12 cellular contexts compared by ENCODE assay signal in the genomic region with DNA sequence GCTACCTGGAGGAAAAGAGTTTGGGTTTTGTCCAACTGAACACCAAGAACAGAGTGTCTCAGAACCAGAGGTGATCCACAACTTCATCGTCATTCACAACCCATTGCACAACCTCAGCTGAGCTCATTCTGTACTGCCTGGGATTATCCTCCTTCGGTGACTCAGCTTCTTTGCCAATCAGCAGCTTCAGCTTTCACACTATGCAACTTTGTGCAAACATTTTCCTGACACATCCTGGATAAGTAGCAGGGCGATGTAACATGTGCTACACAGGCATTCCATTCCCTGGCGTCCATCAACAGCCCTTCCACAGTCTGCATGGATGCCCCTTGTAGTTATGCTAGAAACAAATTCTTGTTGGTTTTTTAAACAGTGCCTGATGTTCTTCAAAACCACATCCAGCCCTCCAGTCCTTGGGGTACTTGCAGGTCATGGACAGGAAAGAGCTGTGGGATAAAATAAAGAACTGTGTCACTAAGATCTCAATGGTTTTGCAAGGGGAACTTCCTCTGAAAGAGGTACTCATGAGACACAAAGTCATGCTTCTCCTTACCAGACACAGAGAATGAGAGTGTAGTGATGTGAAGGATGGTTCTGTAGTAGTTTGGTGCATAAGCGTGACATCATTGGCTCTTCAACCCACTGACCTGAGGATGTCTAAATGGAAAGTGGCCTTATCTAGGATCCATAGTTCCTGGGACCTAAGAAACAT.
DNase-seq lines count a peak whose midpoint lies in the region; ATAC-seq and TF ChIP-seq lines count a peak whose summit lies in the region.
"Had no signal": no experiment of that assay in that cellular context is flagged by ENCODE, and none has a peak within 500 bp of the region (broad histone marks: within the 10 kb centered on the region; RNA-seq: fewer than 3 reads in every experiment).

No MANE protein-coding gene starts in this region.

- H3K27me3 ChIP-seq in A673 (replicated peaks; ENCODE audit: insufficient read depth, low read depth, low read length, poor library complexity) = no peaks in the 10 kb centered on the region
- H3K27me3 ChIP-seq in spleen (replicated peaks in 1 of 7) = no peaks in the 10 kb centered on the region
- H3K27me3 ChIP-seq: body of pancreas had no signal

- H3K9me3 ChIP-seq in mucosa of descending colon (no peaks in the 10 kb centered on the region), A673 (ENCODE audit: low read depth, low read length, poor library complexity, severe bottlenecking) (no peaks in the 10 kb centered on the region), spleen (no peaks in the 10 kb centered on the region)
- H3K9me3 ChIP-seq: body of pancreas had no signal

- POLR2A ChIA-PET in A673 (lab: Charles Lee; ENCODE audit: low non-redundant PET) = no interaction called here

- TF ChIP-seq CTCF in mucosa of descending colon (IDR thresholded peaks at IDR 0.05) = no peak
- no peak for TF ChIP-seq CTCF in A673 (conservative IDR thresholded peaks at IDR 0.05; ENCODE audit: low read depth, low read length)
- no peak for TF ChIP-seq CTCF in spleen (IDR thresholded peaks at IDR 0.05 in 8 of 11, conservative IDR thresholded peaks at IDR 0.05 in 3 of 11)

- WGBS in spleen, 5 donors = 74 to 90% (median 82%) methylated on average over 5 of the region's 5 CpGs

- H3K36me3 ChIP-seq in mucosa of descending colon (ENCODE audit: low read depth) (no peaks in the 10 kb centered on the region), A673 (ENCODE audit: insufficient read depth, low read length, poor library complexity, severe bottlenecking) (no peaks in the 10 kb centered on the region), spleen (no peaks in the 10 kb centered on the region)

- H3K4me1 ChIP-seq in mucosa of descending colon (ENCODE audit: low read depth) (no peaks in the 10 kb centered on the region), A673 (ENCODE audit: insufficient read depth, low read length, poor library complexity, severe bottlenecking) (no peaks in the 10 kb centered on the region), spleen (no peaks in the 10 kb centered on the region)
- H3K4me1 ChIP-seq: body of pancreas had no signal

- ATAC-seq in mucosa of descending colon (peak; percentile 48), HG03439 (IDR thresholded peaks at IDR 0.05; ENCODE audit: unreplicated experiment) (no peak)
- ATAC-seq: body of pancreas had no signal

- DNase-seq in EL = peak; percentile 88
- peak; percentile 32 to 88 for DNase-seq in NOMO-1 (lab: John Stamatoyannopoulos, UW; ENCODE audit: unreplicated experiment in 2 of 2)
- DNase-seq in dedifferentiated amniotic fluid mesenchymal stem cell (ENCODE audit: extremely low spot score) = peak; percentile 92
- DNase-seq in mucosa of descending colon = peak in 1 of 3 donors; percentile 8
- DNase-seq in A673 (ENCODE audit: low spot score) = no peak
- DNase-seq in middle frontal gyrus (ENCODE audit: extremely low spot score, low spot score) = no peak
- no peak for DNase-seq in spleen
- DNase-seq: immature natural killer cell, NCI-H510A treated with DMSO at 0.1 percent for 48 hours, small intestine had no signal

- H3K4me3 ChIP-seq in mucosa of descending colon = no peak overlapping the region
- no peak overlapping the region for H3K4me3 ChIP-seq in A673 (ENCODE audit: low read depth, low read length, poor library complexity, severe bottlenecking)
- no peak overlapping the region for H3K4me3 ChIP-seq in spleen
- H3K4me3 ChIP-seq: body of pancreas had no signal

- BruUV-seq in A673 (replicated peaks; lab: Mats Ljungman, UMichigan) = no TSS peak

- TF ChIP-seq POLR2A in spleen (IDR thresholded peaks at IDR 0.05) = no peak

- H3K27ac ChIP-seq in A673 (ENCODE audit: low read depth, low read length, poor library complexity, severe bottlenecking) (no peak overlapping the region), spleen (no peak overlapping the region)
- H3K27ac ChIP-seq: body of pancreas had no signal

- intact Hi-C loops in mucosa of descending colon (cut with DNase I, micrococcal nuclease) = no loop called here
- intact Hi-C loops in A673 (cut with micrococcal nuclease; ENCODE audit: unreplicated experiment) = no loop called here
- intact Hi-C loops in spleen (cut with DNase I; ENCODE audit: low total_unique reads) = no loop called here

- CTCF ChIA-PET in A673 (lab: Charles Lee) = interaction anchor here (0.6 kb wide), 1 partner anchor 97 kb away, joined by 3 read pairs; no protein-coding TSS in a partner anchor

Comparison
In these comparisons a context has a peak if more than half of its experiments do, and no peak if none do; other contexts are left out.
1. DNase-seq: peak in EL (single experiment), NOMO-1 (2 of 2) and dedifferentiated amniotic fluid mesenchymal stem cell (single experiment); none in A673 (single experiment), middle frontal gyrus (single experiment) and spleen (single experiment).